ENCODE assay signal across 20 cellular contexts in the genomic region with DNA sequence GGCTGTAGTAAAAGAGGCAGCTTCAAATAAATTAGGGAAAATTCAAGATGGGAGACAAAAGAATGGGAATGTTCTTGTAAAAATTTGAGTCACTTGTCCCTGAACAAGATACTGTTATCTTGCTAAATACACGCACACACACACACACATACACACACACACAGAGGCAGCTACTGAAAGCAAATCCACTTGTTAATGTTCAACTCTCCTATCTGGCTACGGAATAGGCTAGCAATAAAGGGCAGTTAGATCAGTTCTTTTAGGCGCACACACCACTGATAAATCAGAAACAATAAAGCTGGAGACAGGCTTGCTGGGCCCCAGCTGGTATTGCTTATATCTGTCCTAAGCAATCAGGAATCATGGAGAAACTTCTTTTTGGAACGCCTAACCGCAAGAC.
"Had no signal": no experiment of that assay in that cellular context is flagged by ENCODE, and none has a peak within 500 bp of the region (broad histone marks: within the 10 kb centered on the region; RNA-seq: fewer than 3 reads in every experiment).

No MANE protein-coding gene starts in this region.

- H3K27me3 ChIP-seq: foreskin keratinocyte, neutrophil, thyroid gland, vagina had no signal

- H3K27ac ChIP-seq: coronary artery, foreskin keratinocyte, neutrophil, parathyroid adenoma, thyroid gland, vagina, WERI-Rb-1 had no signal

- H3K9me3 ChIP-seq: neutrophil, thyroid gland, vagina had no signal

- H3K36me3 ChIP-seq: neutrophil, thyroid gland, vagina, WERI-Rb-1 had no signal

- H3K4me1 ChIP-seq: foreskin keratinocyte, parathyroid adenoma, thyroid gland, vagina had no signal

- DNase-seq: activated CD4-positive, alpha-beta T cell treated with anti-CD3 and anti-CD28 coated beads for 1 hour; activated CD8-positive, alpha-beta memory T cell treated with anti-CD3 and anti-CD28 coated beads for 24 hours; activated CD8-positive, alpha-beta memory T cell treated with anti-CD3 and anti-CD28 coated beads, Interleukin-2, amount 50 U/mL, for 48 hours; activated effector memory CD4-positive, alpha-beta T cell treated with Interleukin-2 at 50 U/mL for 16 hours; activated naive CD4-positive, alpha-beta T cell treated with anti-CD3 and anti-CD28 coated beads, Interleukin-2, amount 10 ng/mL, durations not matched to agents 7 days and 5 days; activated naive CD8-positive, alpha-beta T cell treated with anti-CD3 and anti-CD28 coated beads, Interleukin-2, amount 50 U/mL, for 24 hours; activated T-cell treated with anti-CD3 and anti-CD28 coated beads, Interleukin-2, amount 50 U/mL, for 48 hours; anterior cingulate cortex; hippocampal formation; left ventricle myocardium superior; stimulated activated CD8-positive, alpha-beta memory T cell treated with anti-CD3 and anti-CD28 coated beads, Interleukin-4, amount 100 ng/mL, for 48 hours; stimulated activated naive CD4-positive, alpha-beta T cell; thyroid gland; WERI-Rb-1 had no signal

- FAIRE-seq: keratinocyte had no signal

- H3K4me3 ChIP-seq: coronary artery, thyroid gland, vagina had no signal

- ATAC-seq: activated naive CD8-positive, alpha-beta T cell treated with anti-CD3 and anti-CD28 coated beads, Interleukin-2, amount 50 U/mL, for 24 hours; foreskin keratinocyte; left ventricle myocardium superior had no signal
